ENCODE assay signal across 18 cellular contexts in genomic region chr4:8860892-8861575, GRCh38. TPM values are rescaled to one million over a fixed set of nuclear protein-coding genes. Genes with fewer than 3 reads are reported as not detected.
DNase-seq lines count a peak whose midpoint lies in the region; ATAC-seq and TF ChIP-seq lines count a peak whose summit lies in the region.
"Had no signal": no experiment of that assay in that cellular context is flagged by ENCODE, and none has a peak within 500 bp of the region (broad histone marks: within the 10 kb centered on the region; RNA-seq: fewer than 3 reads in every experiment).

No MANE protein-coding gene starts in this region.

- no peaks in the 10 kb centered on the region for H3K4me1 ChIP-seq in endodermal cell (ENCODE audit: control insufficient read depth, insufficient read depth, low read length)
- H3K4me1 ChIP-seq: foreskin keratinocyte had no signal

- H3K36me3 Mint-ChIP-seq in endodermal cell (ENCODE audit: low read depth): no peaks in the 10 kb centered on the region
- H3K36me3 Mint-ChIP-seq: T-cell had no signal

- H3K4me3 Mint-ChIP-seq in endodermal cell: peak overlapping the region; percentile 60
- H3K4me3 Mint-ChIP-seq: CD4-positive, alpha-beta T cell; T-cell had no signal

- peak overlapping the region; percentile 44 for H3K27ac ChIP-seq in C4-2B
- no peak overlapping the region for H3K27ac ChIP-seq in endodermal cell (ENCODE audit: low read depth, low read length)
- H3K27ac ChIP-seq in neural cell (ENCODE audit: low read length): no peak overlapping the region
- H3K27ac ChIP-seq: foreskin keratinocyte, thyroid gland had no signal

- H3K9me3 Mint-ChIP-seq in endodermal cell: peaks cover 2% of the 10 kb centered on the region
- H3K9me3 Mint-ChIP-seq: activated naive CD4-positive, alpha-beta T cell treated with anti-CD3 and anti-CD28 coated beads, Interleukin-2, amount 50 U/mL, for 72 hours; CD4-positive, alpha-beta T cell; T-cell had no signal

- H3K79me2 ChIP-seq in neural cell (replicated peaks; ENCODE audit: insufficient read depth, low read length): no peaks in the 10 kb centered on the region

- WGBS in endodermal cell (ENCODE audit: insufficient coverage in 1 of 2, insufficient read length in 1 of 2), 2 experiments: 0 to 1% methylated on average over 19 to 80 of the region's 82 CpGs

- peaks cover 2% of the 10 kb centered on the region for H3K4me1 Mint-ChIP-seq in endodermal cell

- peaks cover 97% of the 10 kb centered on the region for H3K27me3 Mint-ChIP-seq in endodermal cell (ENCODE audit: insufficient read depth)

- no peak overlapping the region for H3K4me2 ChIP-seq in neural cell (ENCODE audit: low read length)

- H3K36me3 ChIP-seq in endodermal cell (ENCODE audit: control insufficient read depth, insufficient read depth, low read length): no peaks in the 10 kb centered on the region
- no peaks in the 10 kb centered on the region for H3K36me3 ChIP-seq in neural cell (ENCODE audit: insufficient read depth, low read length)
- H3K36me3 ChIP-seq: thyroid gland had no signal

- no peak for TF ChIP-seq CTCF in C4-2B (conservative IDR thresholded peaks at IDR 0.05)
- TF ChIP-seq CTCF in GM20000 (IDR thresholded peaks at IDR 0.05; ENCODE audit: extremely low read depth, missing control alignments): no peak
- no peak for TF ChIP-seq CTCF in endodermal cell (conservative IDR thresholded peaks at IDR 0.05)
- no peak for TF ChIP-seq CTCF in neural cell (IDR thresholded peaks at IDR 0.05; ENCODE audit: poor library complexity, severe bottlenecking)

- H3F3A ChIP-seq in neural cell (ENCODE audit: insufficient read depth, low read length, poor library complexity, severe bottlenecking): no peaks in the 10 kb centered on the region

- no peaks in the 10 kb centered on the region for H3K9me2 ChIP-seq in neural cell (ENCODE audit: insufficient read depth, low read length)

- no peak overlapping the region for H2AFZ ChIP-seq in neural cell (ENCODE audit: low read depth, low read length)

- TF ChIP-seq EP300 in neural cell (conservative IDR thresholded peaks at IDR 0.05; ENCODE audit: poor library complexity, severe bottlenecking): no peak

- H3K9ac ChIP-seq in endodermal cell (ENCODE audit: extremely low read depth, low read length, poor library complexity, severe bottlenecking) (no peak overlapping the region), neural cell (ENCODE audit: low read length) (no peak overlapping the region)

- no peak overlapping the region for H3K27ac Mint-ChIP-seq in endodermal cell
- H3K27ac Mint-ChIP-seq: activated naive CD4-positive, alpha-beta T cell treated with anti-CD3 and anti-CD28 coated beads, Interleukin-2, amount 50 U/mL, for 72 hours; CD4-positive, alpha-beta T cell; T-cell had no signal

- TF ChIP-seq RAD21 in neural cell (conservative IDR thresholded peaks at IDR 0.05): no peak

- ATAC-seq in GM18868 (IDR thresholded peaks at IDR 0.05; ENCODE audit: unreplicated experiment) (no peak), HG03135 (IDR thresholded peaks at IDR 0.05; ENCODE audit: unreplicated experiment) (no peak), HG03521 (IDR thresholded peaks at IDR 0.05; ENCODE audit: unreplicated experiment) (no peak)
- ATAC-seq: activated CD4-positive, CD25-positive, alpha-beta regulatory T cell treated with anti-CD3 and anti-CD28 coated beads, Interleukin-2, amount 50 U/mL, for 24 hours; activated naive CD4-positive, alpha-beta T cell treated with anti-CD3 and anti-CD28 coated beads, Interleukin-2, amount 50 U/mL, for 72 hours; foreskin keratinocyte; PC-3; T-cell had no signal

- H4K20me1 ChIP-seq in neural cell (ENCODE audit: insufficient read depth): no peaks in the 10 kb centered on the region

- H3K27me3 ChIP-seq in endodermal cell (ENCODE audit: control insufficient read depth, insufficient read depth, low read length, poor library complexity, severe bottlenecking) (peaks cover 99% of the 10 kb centered on the region), neural cell (ENCODE audit: insufficient read depth, low read depth, low read length) (peaks cover 99% of the 10 kb centered on the region)

- DNase-seq in GM20000 (ENCODE audit: low spot score) (peak; percentile 39), endodermal cell (peak; percentile 93)
- DNase-seq: CD4-positive, alpha-beta T cell; central memory CD4-positive, alpha-beta T cell; foreskin keratinocyte; GDM1; KBM-7; PC-3; T-cell; thyroid gland had no signal

- H3K9me3 ChIP-seq in endodermal cell (ENCODE audit: control insufficient read depth, low read length) (no peaks in the 10 kb centered on the region), neural cell (ENCODE audit: low read length) (no peaks in the 10 kb centered on the region)
- H3K9me3 ChIP-seq: thyroid gland had no signal

- peak overlapping the region; percentile 56 for H3K4me3 ChIP-seq in endodermal cell (ENCODE audit: low read length)
- peak overlapping the region; percentile 49 for H3K4me3 ChIP-seq in neural cell (ENCODE audit: low read length)
- H3K4me3 ChIP-seq: thyroid gland had no signal

TF ChIP-seq in neural cell, 6 proteins besides CTCF, POLR2A, EP300 and RAD21:
- TF ChIP-seq EZH2 (IDR thresholded peaks at IDR 0.05; ENCODE audit: borderline replicate concordance, insufficient read depth, low read length, poor library complexity, severe bottlenecking) (peak; percentile 98), TAF1 (IDR thresholded peaks at IDR 0.05; ENCODE audit: low read depth) (no peak)

RNA-seq across cellular contexts. Expression of gene HMX1, which starts 10.6 kb away (rescaled TPM):
- total RNA-seq in endodermal cell: 1 to 10 TPM in 1 of 2 donors, not detected in 1; 1.2 TPM
- polyA plus RNA-seq in endodermal cell (2013, experiment 1 of 2): 1.4 TPM
- polyA plus RNA-seq in endodermal cell (2013, experiment 2 of 2): 0.95 TPM
- polyA plus RNA-seq in neural cell: 0.89 and 1.1 TPM in 2 replicates
- 0.73 and 0.93 TPM in 2 replicates for polyA minus RNA-seq in neural cell
- total RNA-seq: activated naive CD4-positive, alpha-beta T cell treated with anti-CD3 and anti-CD28 coated beads, Interleukin-2, amount 50 U/mL, for 72 hours; CD4-positive, alpha-beta T cell; foreskin keratinocyte; PC-3; T-cell had no signal
- polyA plus RNA-seq: foreskin keratinocyte, keratinocyte had no signal
